ENCODE assay signal across 25 cellular contexts in genomic region chr14:100391182-100391581, GRCh38.
"Had no signal": no experiment of that assay in that cellular context is flagged by ENCODE, and none has a peak within 500 bp of the region (broad histone marks: within the 10 kb centered on the region; RNA-seq: fewer than 3 reads in every experiment).

No MANE protein-coding gene starts in this region.

- H3K27me3 ChIP-seq: breast epithelium, foreskin keratinocyte, heart right ventricle, pancreas had no signal

- H3K27me3 Mint-ChIP-seq: activated CD8-positive, alpha-beta memory T cell treated with anti-CD3 and anti-CD28 coated beads, Interleukin-2, amount 10 ng/mL, durations not matched to agents 7 days and 5 days; activated naive CD4-positive, alpha-beta T cell treated with anti-CD3 and anti-CD28 coated beads, Interleukin-2, amount 50 U/mL, for 24 hours; activated naive CD8-positive, alpha-beta T cell treated with anti-CD3 and anti-CD28 coated beads, Interleukin-2, amount 50 U/mL, for 24 hours; dendritic cell treated with granulocyte-macrophage colony-stimulating factor and Interleukin-4, amounts not matched to agents 40 ng/mL and 50 ng/mL, for 4 days; naive B cell; stimulated activated naive CD8-positive, alpha-beta T cell treated with anti-CD3 and anti-CD28 coated beads, Interleukin-15, Interleukin-2, amounts not matched to agents 100 ng/mL and 50 ng/mL, for 24 hours had no signal

- H3K4me1 ChIP-seq: breast epithelium, foreskin keratinocyte had no signal

- H3K9me3 ChIP-seq: breast epithelium, heart right ventricle, left ventricle myocardium inferior, pancreas, psoas muscle, thoracic aorta had no signal

- H3K4me3 ChIP-seq: breast epithelium, heart right ventricle, left ventricle myocardium inferior, pancreas, psoas muscle, thoracic aorta had no signal

- H3K36me3 Mint-ChIP-seq: activated CD8-positive, alpha-beta memory T cell treated with anti-CD3 and anti-CD28 coated beads, Interleukin-2, amount 10 ng/mL, durations not matched to agents 7 days and 5 days had no signal

- DNase-seq: activated CD4-positive, alpha-beta T cell treated with anti-CD3 and anti-CD28 coated beads for 1 hour; activated CD4-positive, alpha-beta T cell treated with anti-CD3 and anti-CD28 coated beads, Interleukin-2, amount 50 U/mL, for 1 hour; activated CD8-positive, alpha-beta memory T cell treated with anti-CD3 and anti-CD28 coated beads, Interleukin-2, amount 10 ng/mL, durations not matched to agents 7 days and 5 days; activated CD8-positive, alpha-beta T cell treated with anti-CD3 and anti-CD28 coated beads, Interleukin-2, amount 10 ng/mL, durations not matched to agents 7 days and 5 days; activated naive CD8-positive, alpha-beta T cell treated with anti-CD3 and anti-CD28 coated beads, Interleukin-2, amount 50 U/mL, for 24 hours; activated T-cell treated with anti-CD3 and anti-CD28 coated beads, Interleukin-2, amount 50 U/mL, for 48 hours; amygdala; central memory CD4-positive, alpha-beta T cell; endodermal cell; foreskin keratinocyte; heart right ventricle; left ventricle myocardium inferior; naive B cell; nucleus accumbens; pancreas; psoas muscle; stimulated activated CD4-positive, alpha-beta T cell treated with anti-CD3 and anti-CD28 coated beads, Interleukin-4, amount 100 ng/mL, for 1 hour; T-helper 2 cell had no signal

- H3K4me3 Mint-ChIP-seq: activated CD8-positive, alpha-beta memory T cell treated with anti-CD3 and anti-CD28 coated beads, Interleukin-2, amount 10 ng/mL, durations not matched to agents 7 days and 5 days; activated CD8-positive, alpha-beta T cell treated with anti-CD3 and anti-CD28 coated beads, Interleukin-2, amount 10 ng/mL, durations not matched to agents 7 days and 5 days; activated naive CD4-positive, alpha-beta T cell treated with anti-CD3 and anti-CD28 coated beads, Interleukin-2, amount 50 U/mL, for 24 hours; activated naive CD8-positive, alpha-beta T cell treated with anti-CD3 and anti-CD28 coated beads, Interleukin-2, amount 50 U/mL, for 24 hours; dendritic cell treated with granulocyte-macrophage colony-stimulating factor and Interleukin-4, amounts not matched to agents 40 ng/mL and 50 ng/mL, for 4 days; endodermal cell; naive B cell; stimulated activated naive CD8-positive, alpha-beta T cell treated with anti-CD3 and anti-CD28 coated beads, Interleukin-15, Interleukin-2, amounts not matched to agents 100 ng/mL and 50 ng/mL, for 24 hours had no signal

- H3K36me3 ChIP-seq: breast epithelium, heart right ventricle, left ventricle myocardium inferior, pancreas had no signal

- ATAC-seq: activated CD8-positive, alpha-beta memory T cell treated with anti-CD3 and anti-CD28 coated beads, Interleukin-2, amount 10 ng/mL, durations not matched to agents 7 days and 5 days; activated CD8-positive, alpha-beta T cell treated with anti-CD3 and anti-CD28 coated beads, Interleukin-2, amount 10 ng/mL, durations not matched to agents 7 days and 5 days; activated naive CD8-positive, alpha-beta T cell treated with anti-CD3 and anti-CD28 coated beads, Interleukin-2, amount 50 U/mL, for 24 hours; esophagus mucosa; foreskin keratinocyte; pancreas; psoas muscle had no signal

- H3K27ac ChIP-seq: breast epithelium, foreskin keratinocyte, heart right ventricle, left ventricle myocardium inferior, pancreas, psoas muscle, thoracic aorta had no signal

- H3K4me1 Mint-ChIP-seq: activated CD8-positive, alpha-beta memory T cell treated with anti-CD3 and anti-CD28 coated beads, Interleukin-2, amount 10 ng/mL, durations not matched to agents 7 days and 5 days had no signal

- H3K9me3 Mint-ChIP-seq: activated naive CD4-positive, alpha-beta T cell treated with anti-CD3 and anti-CD28 coated beads, Interleukin-2, amount 50 U/mL, for 24 hours; activated naive CD8-positive, alpha-beta T cell treated with anti-CD3 and anti-CD28 coated beads, Interleukin-2, amount 50 U/mL, for 24 hours; activated T-helper 2 cell treated with anti-CD3 and anti-CD28 coated beads, Interferon-gamma antibody, Interleukin-2, Interleukin-4, amounts not matched to agents 10 μg/mL and 5 μg/mL and 100 μg/mL, durations not matched to agents 14 hours and 24 hours and 36 hours; dendritic cell treated with granulocyte-macrophage colony-stimulating factor and Interleukin-4, amounts not matched to agents 40 ng/mL and 50 ng/mL, for 4 days; endodermal cell; naive B cell; stimulated activated naive CD8-positive, alpha-beta T cell treated with anti-CD3 and anti-CD28 coated beads, Interleukin-15, Interleukin-2, amounts not matched to agents 100 ng/mL and 50 ng/mL, for 24 hours had no signal

- H3K27ac Mint-ChIP-seq: activated CD8-positive, alpha-beta memory T cell treated with anti-CD3 and anti-CD28 coated beads, Interleukin-2, amount 10 ng/mL, durations not matched to agents 7 days and 5 days; activated CD8-positive, alpha-beta T cell treated with anti-CD3 and anti-CD28 coated beads, Interleukin-2, amount 10 ng/mL, durations not matched to agents 7 days and 5 days; activated naive CD4-positive, alpha-beta T cell treated with anti-CD3 and anti-CD28 coated beads, Interleukin-2, amount 50 U/mL, for 24 hours; activated naive CD8-positive, alpha-beta T cell treated with anti-CD3 and anti-CD28 coated beads, Interleukin-2, amount 50 U/mL, for 24 hours; activated T-helper 2 cell treated with anti-CD3 and anti-CD28 coated beads, Interferon-gamma antibody, Interleukin-2, Interleukin-4, amounts not matched to agents 10 μg/mL and 5 μg/mL and 100 μg/mL, durations not matched to agents 14 hours and 24 hours and 36 hours; dendritic cell treated with granulocyte-macrophage colony-stimulating factor and Interleukin-4, amounts not matched to agents 40 ng/mL and 50 ng/mL, for 4 days; endodermal cell; stimulated activated naive CD8-positive, alpha-beta T cell treated with anti-CD3 and anti-CD28 coated beads, Interleukin-15, Interleukin-2, amounts not matched to agents 100 ng/mL and 50 ng/mL, for 24 hours had no signal
